In the genomic region with DNA sequence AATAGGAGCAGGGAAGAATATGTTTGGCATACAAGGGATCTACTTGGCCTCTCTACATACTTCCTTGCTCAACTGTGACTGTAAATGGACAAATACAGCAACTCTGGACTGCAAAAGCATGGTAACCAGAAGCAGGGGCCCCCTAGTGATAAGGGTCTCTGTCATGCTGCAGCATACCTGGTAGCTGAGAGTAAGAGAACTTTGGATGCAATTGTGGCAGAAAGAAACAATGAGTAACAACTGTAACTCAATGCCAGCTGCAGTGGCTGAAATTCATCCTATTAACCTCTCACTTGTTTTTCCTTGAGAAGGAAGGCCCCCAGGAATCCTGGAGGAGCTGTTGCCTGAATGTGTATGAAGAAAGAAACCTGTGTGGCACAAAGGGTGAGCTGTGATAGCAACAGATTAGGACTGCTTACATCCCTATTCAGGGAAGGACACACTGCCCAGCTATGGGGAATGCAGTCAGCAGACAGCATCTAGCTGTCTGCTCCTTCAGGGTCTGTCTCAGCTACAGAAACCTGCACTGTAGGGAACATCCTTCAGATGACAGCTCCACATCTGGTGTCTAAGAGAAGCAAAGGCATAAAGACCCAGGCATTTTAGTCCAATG, we compare ENCODE assay signal across 16 cellular contexts.
"Had no signal": no experiment of that assay in that cellular context is flagged by ENCODE, and none has a peak within 500 bp of the region (broad histone marks: within the 10 kb centered on the region; RNA-seq: fewer than 3 reads in every experiment).

No MANE protein-coding gene starts in this region.

- ATAC-seq: heart left ventricle; naive thymus-derived CD4-positive, alpha-beta T cell; right cardiac atrium; stimulated activated effector memory CD8-positive, alpha-beta T cell treated with anti-CD3 and anti-CD28 coated beads, Interleukin-12 subunit alpha, Interleukin-12 subunit beta, amount 100 ng/mL, for 72 hours; stimulated activated naive CD8-positive, alpha-beta T cell treated with anti-CD3 and anti-CD28 coated beads, Interleukin-15, Interleukin-2, amounts not matched to agents 100 U/mL and 50 U/mL, for 24 hours had no signal

- H3K27me3 ChIP-seq: heart left ventricle, ovary, suprapubic skin, thyroid gland had no signal

- H3K36me3 ChIP-seq: heart left ventricle, ovary, suprapubic skin, thyroid gland had no signal

- H3K4me3 ChIP-seq: heart left ventricle, ovary, smooth muscle cell, suprapubic skin, thyroid gland had no signal

- H3K27ac ChIP-seq: heart left ventricle, ovary, suprapubic skin, thyroid gland had no signal

- DNase-seq: foreskin melanocyte; heart left ventricle; hippocampal formation; naive thymus-derived CD4-positive, alpha-beta T cell; nephron progenitor cell; ovary; right cardiac atrium; stimulated activated CD4-positive, alpha-beta T cell treated with anti-CD3 and anti-CD28 coated beads, Interleukin-2, amount 100 ng/mL, for 48 hours; stimulated activated CD8-positive, alpha-beta memory T cell treated with anti-CD3 and anti-CD28 coated beads, Interleukin-4, amount 100 ng/mL, for 48 hours; stimulated activated naive CD8-positive, alpha-beta T cell treated with anti-CD3 and anti-CD28 coated beads, Interleukin-15, Interleukin-2, amounts not matched to agents 100 U/mL and 50 U/mL, for 24 hours; thyroid gland had no signal

- H3K9me3 ChIP-seq: heart left ventricle, ovary, suprapubic skin, thyroid gland had no signal

- H3K4me1 ChIP-seq: heart left ventricle, suprapubic skin, thyroid gland had no signal

- H3K4me2 ChIP-seq: smooth muscle cell had no signal

- FAIRE-seq: endothelial cell of umbilical vein, urothelium cell line had no signal
